In genomic region chr16:30786936-30787612, GRCh38 we compare ENCODE assay signal across 8 cellular contexts. TPM values are rescaled to one million over a fixed set of nuclear protein-coding genes. Genes with fewer than 3 reads are reported as not detected.
DNase-seq lines count a peak whose midpoint lies in the region; ATAC-seq and TF ChIP-seq lines count a peak whose summit lies in the region.

TSS of gene ZNF629 (minus strand) at chr16:30787205. CDS start at chr16:30784482, 2,723 bp downstream.

- H3K36me3 ChIP-seq in endodermal cell (ENCODE audit: control insufficient read depth, insufficient read depth, low read length), result peaks cover 28% of the 10 kb centered on the region

- peak within 1 kb of the TSS; percentile 86 for H3K9ac ChIP-seq in endodermal cell (ENCODE audit: extremely low read depth, low read length, poor library complexity, severe bottlenecking)

- ATAC-seq in WTC11, result peak; percentile 77
- no peak for ATAC-seq in stimulated activated naive CD8-positive, alpha-beta T cell treated with anti-CD3 and anti-CD28 coated beads, Interleukin-15, Interleukin-2, amounts not matched to agents 100 U/mL and 50 U/mL, for 24 hours
- ATAC-seq in GM21526 (IDR thresholded peaks at IDR 0.05; ENCODE audit: low FRiP score, unreplicated experiment), result no peak

- DNase-seq in DMS 273 (lab: John Stamatoyannopoulos, UW; ENCODE audit: unreplicated experiment) (peak; percentile 84), DMS 273 treated with DMSO at 0.1 percent for 48 hours (lab: John Stamatoyannopoulos, UW) (no peak), MV-4-11 (lab: John Stamatoyannopoulos, UW) (peak; percentile 45), WTC11 (ENCODE audit: low spot score) (peak; percentile 70), endodermal cell (peak; percentile 89), lung microvascular endothelial cell (ENCODE audit: low read depth in 2 of 2) (peak; percentile 61 to 64)
- DNase-seq in stimulated activated naive CD8-positive, alpha-beta T cell treated with anti-CD3 and anti-CD28 coated beads, Interleukin-15, Interleukin-2, amounts not matched to agents 100 U/mL and 50 U/mL, for 24 hours, result peak; percentile 32

- H3K9me3 ChIP-seq in endodermal cell (ENCODE audit: control insufficient read depth, low read length), result no peaks in the 10 kb centered on the region

- H3K4me1 Mint-ChIP-seq in WTC11 (peaks cover 13% of the 10 kb centered on the region), endodermal cell (peaks cover 12% of the 10 kb centered on the region)

- no peak for TF ChIP-seq CTCF in WTC11 (IDR thresholded peaks at IDR 0.05)
- no peak for TF ChIP-seq CTCF in endodermal cell (conservative IDR thresholded peaks at IDR 0.05)

- peak within 1 kb of the TSS; percentile 81 for H3K27ac ChIP-seq in endodermal cell (ENCODE audit: low read depth, low read length)

- POLR2A ChIA-PET in WTC11 (lab: Charles Lee), result interaction anchor here (0.6 to 2.0 kb wide), 5 partner anchors 8 to 861 kb away, joined by 3 to 15 read pairs (median 5); partner anchors contain the start of gene KCTD13

- CTCF ChIA-PET in WTC11 (lab: Charles Lee), result interaction anchor here (0.9 to 2.0 kb wide), 6 partner anchors 16 to 155 kb away, joined by 3 to 12 read pairs (median 5); partner anchors contain the start of gene FBXL19

- H3K4me3 ChIP-seq in endodermal cell (ENCODE audit: low read length), result peak within 1 kb of the TSS; percentile 90

- H3K9me3 Mint-ChIP-seq in WTC11 (no peaks in the 10 kb centered on the region), endodermal cell (no peaks in the 10 kb centered on the region)

- H3K27ac Mint-ChIP-seq in WTC11, result no peak within 1 kb of the TSS
- H3K27ac Mint-ChIP-seq in endodermal cell, result peak within 1 kb of the TSS; percentile 93

- H3K4me3 Mint-ChIP-seq in WTC11, result peak within 1 kb of the TSS; percentile 84
- H3K4me3 Mint-ChIP-seq in endodermal cell, result peak within 1 kb of the TSS; percentile 80

- H3K36me3 Mint-ChIP-seq in WTC11 (peaks cover 11% of the 10 kb centered on the region), endodermal cell (ENCODE audit: low read depth) (peaks cover 21% of the 10 kb centered on the region)

- H3K4me1 ChIP-seq in endodermal cell (ENCODE audit: control insufficient read depth, insufficient read depth, low read length), result no peaks in the 10 kb centered on the region

- H3K27me3 Mint-ChIP-seq in WTC11 (ENCODE audit: low read depth) (peaks cover 10% of the 10 kb centered on the region), endodermal cell (ENCODE audit: insufficient read depth) (peaks cover 14% of the 10 kb centered on the region)

- H3K27me3 ChIP-seq in endodermal cell (ENCODE audit: control insufficient read depth, insufficient read depth, low read length, poor library complexity, severe bottlenecking), result no peaks in the 10 kb centered on the region

- 0 to 1% methylated on average over 8 to 37 of the region's 37 CpGs for WGBS in endodermal cell (ENCODE audit: insufficient coverage in 1 of 2, insufficient read length in 1 of 2), 2 experiments

TF ChIP-seq in WTC11, 78 proteins besides CTCF, POLR2A, EP300 and RAD21 (continues in another document):
- TF ChIP-seq MAX (CRISPR knock-in tag; IDR thresholded peaks at IDR 0.05), result no peak
- TF ChIP-seq ERG (CRISPR knock-in tag; IDR thresholded peaks at IDR 0.05), result no peak
- TF ChIP-seq ZNF423 (CRISPR knock-in tag; IDR thresholded peaks at IDR 0.05), result no peak
- no peak for TF ChIP-seq ZNF425 (CRISPR knock-in tag; conservative IDR thresholded peaks at IDR 0.05)
- 0 out of 2 replicates have a peak, but pooled peaks have one; percentile 64 for TF ChIP-seq ESRRA (CRISPR knock-in tag; IDR thresholded peaks at IDR 0.05; ENCODE audit: borderline replicate concordance)
- TF ChIP-seq ZNF263 (CRISPR knock-in tag; IDR thresholded peaks at IDR 0.05; ENCODE audit: low read depth), result no peak
- TF ChIP-seq ARID4B (CRISPR knock-in tag; IDR thresholded peaks at IDR 0.05; ENCODE audit: borderline replicate concordance), result no peak
- no peak for TF ChIP-seq MXD4 (CRISPR knock-in tag; IDR thresholded peaks at IDR 0.05; ENCODE audit: borderline replicate concordance)
- TF ChIP-seq ZNF232 (CRISPR knock-in tag; IDR thresholded peaks at IDR 0.05), result 0 out of 2 replicates have a peak, but pooled peaks have one; percentile 39
- no peak for TF ChIP-seq SMAD4 (CRISPR knock-in tag; IDR thresholded peaks at IDR 0.05)
- no peak for TF ChIP-seq ELF4 (CRISPR knock-in tag; IDR thresholded peaks at IDR 0.05; ENCODE audit: low read depth)

RNA-seq across cellular contexts. Expression of gene ZNF629, which starts in this region (rescaled TPM):
- total RNA-seq in WTC11 (2021), result 18.7 to 20.0 TPM (median 19.7 TPM) in 3 replicates
- total RNA-seq in endodermal cell, result 10 to 100 TPM; 31.8 to 33.3 TPM
- 24.3 TPM for polyA plus RNA-seq in endodermal cell (2013, experiment 1 of 2)
- 24.7 TPM for polyA plus RNA-seq in endodermal cell (2013, experiment 2 of 2)
- 3.9 and 5.2 TPM in 2 replicates for total RNA-seq in lung microvascular endothelial cell
